20 cellular contexts compared by ENCODE assay signal in the genomic region with DNA sequence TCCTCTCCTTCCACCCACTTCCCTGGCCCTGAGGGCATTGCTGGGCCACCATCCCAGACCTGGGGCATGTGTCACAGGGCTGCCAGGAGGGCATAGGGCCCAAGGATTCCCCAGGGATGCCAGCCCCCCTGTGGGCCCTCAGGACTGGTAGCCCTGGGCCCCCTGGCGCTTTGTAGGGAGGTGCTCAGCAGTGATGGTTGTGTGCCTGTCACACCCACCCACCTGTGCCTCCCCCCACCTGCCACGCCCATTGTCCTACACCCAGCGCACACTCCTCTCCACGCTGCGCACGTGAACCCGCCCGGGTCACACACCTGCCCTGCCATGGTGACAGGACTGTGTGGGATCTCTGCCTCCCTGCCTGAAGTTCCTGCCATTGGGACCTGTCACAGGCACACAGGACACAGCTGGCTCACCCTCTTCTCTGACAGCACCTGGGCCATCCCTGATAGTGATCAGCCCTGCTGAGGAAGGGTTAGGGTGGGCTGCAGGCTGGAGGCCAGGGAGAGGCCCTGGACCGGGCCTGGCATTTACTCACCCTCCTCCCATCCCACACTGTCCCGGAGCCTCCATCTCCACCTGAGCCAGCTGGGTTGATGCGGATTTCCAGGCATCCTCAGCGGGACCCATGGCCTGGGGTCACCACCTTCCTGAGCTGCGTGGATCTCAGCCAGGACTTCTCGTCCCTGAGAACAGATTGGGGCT.
"Had no signal": no experiment of that assay in that cellular context is flagged by ENCODE, and none has a peak within 500 bp of the region (broad histone marks: within the 10 kb centered on the region; RNA-seq: fewer than 3 reads in every experiment).

No MANE protein-coding gene starts in this region.

- H3K36me3 ChIP-seq: heart left ventricle, stomach, thoracic aorta had no signal

- H3K9me3 ChIP-seq: heart left ventricle, thoracic aorta had no signal

- H3K4me3 ChIP-seq: heart left ventricle, stomach, thoracic aorta had no signal

- H3K4me1 Mint-ChIP-seq: activated T-helper 17 cell treated with anti-CD3 and anti-CD28 coated beads, Interleukin-2, amount 50 U/mL, for 72 hours; nephron had no signal

- H3K27ac Mint-ChIP-seq: activated B cell treated with CpG ODN at 0.5 μM for 24 hours; activated CD8-positive, alpha-beta T cell treated with anti-CD3 and anti-CD28 coated beads, Interleukin-2, amount 10 ng/mL, durations not matched to agents 7 days and 5 days; activated naive CD4-positive, alpha-beta T cell treated with anti-CD3 and anti-CD28 coated beads for 36 hours; activated naive CD8-positive, alpha-beta T cell treated with anti-CD3 and anti-CD28 coated beads, Interleukin-2, amount 50 U/mL, for 24 hours; activated T-helper 17 cell treated with anti-CD3 and anti-CD28 coated beads, Interleukin-2, amount 50 U/mL, for 72 hours; nephron had no signal

- H3K27ac ChIP-seq: epithelial cell of prostate, heart left ventricle, stomach, thoracic aorta had no signal

- H3K9me3 Mint-ChIP-seq: activated naive CD4-positive, alpha-beta T cell treated with anti-CD3 and anti-CD28 coated beads for 36 hours; activated T-helper 17 cell treated with anti-CD3 and anti-CD28 coated beads, Interleukin-2, amount 50 U/mL, for 72 hours had no signal

- DNase-seq: activated B cell treated with CpG ODN at 0.5 μM for 24 hours; activated CD4-positive, alpha-beta T cell treated with anti-CD3 and anti-CD28 coated beads for 48 hours; activated CD8-positive, alpha-beta T cell treated with anti-CD3 and anti-CD28 coated beads, Interleukin-2, amount 10 ng/mL, durations not matched to agents 7 days and 5 days; activated naive CD4-positive, alpha-beta T cell treated with anti-CD3 and anti-CD28 coated beads for 36 hours; activated naive CD8-positive, alpha-beta T cell treated with anti-CD3 and anti-CD28 coated beads, Interleukin-2, amount 50 U/mL, for 24 hours; activated T-cell treated with anti-CD3 and anti-CD28 coated beads for 4 hours; aorta; cerebellar nuclear complex; dermis blood vessel endothelial cell; left colon; mesenchymal stem cell; stimulated activated CD4-positive, alpha-beta T cell treated with anti-CD3 and anti-CD28 coated beads, Interleukin-1b, Interleukin-23, amount 100 ng/mL, for 48 hours; stomach; SW 1271 had no signal

- H3K4me3 Mint-ChIP-seq: activated B cell treated with CpG ODN at 0.5 μM for 24 hours; activated CD8-positive, alpha-beta T cell treated with anti-CD3 and anti-CD28 coated beads, Interleukin-2, amount 10 ng/mL, durations not matched to agents 7 days and 5 days; activated naive CD4-positive, alpha-beta T cell treated with anti-CD3 and anti-CD28 coated beads for 36 hours; activated naive CD8-positive, alpha-beta T cell treated with anti-CD3 and anti-CD28 coated beads, Interleukin-2, amount 50 U/mL, for 24 hours; activated T-helper 17 cell treated with anti-CD3 and anti-CD28 coated beads, Interleukin-2, amount 50 U/mL, for 72 hours; nephron had no signal

- ATAC-seq: activated CD8-positive, alpha-beta T cell treated with anti-CD3 and anti-CD28 coated beads, Interleukin-2, amount 10 ng/mL, durations not matched to agents 7 days and 5 days; activated naive CD8-positive, alpha-beta T cell treated with anti-CD3 and anti-CD28 coated beads, Interleukin-2, amount 50 U/mL, for 24 hours; activated T-helper 17 cell treated with anti-CD3 and anti-CD28 coated beads, Interleukin-2, amount 50 U/mL, for 72 hours; left colon; sciatic nerve had no signal
